9 cellular contexts compared by ENCODE assay signal in the genomic region with DNA sequence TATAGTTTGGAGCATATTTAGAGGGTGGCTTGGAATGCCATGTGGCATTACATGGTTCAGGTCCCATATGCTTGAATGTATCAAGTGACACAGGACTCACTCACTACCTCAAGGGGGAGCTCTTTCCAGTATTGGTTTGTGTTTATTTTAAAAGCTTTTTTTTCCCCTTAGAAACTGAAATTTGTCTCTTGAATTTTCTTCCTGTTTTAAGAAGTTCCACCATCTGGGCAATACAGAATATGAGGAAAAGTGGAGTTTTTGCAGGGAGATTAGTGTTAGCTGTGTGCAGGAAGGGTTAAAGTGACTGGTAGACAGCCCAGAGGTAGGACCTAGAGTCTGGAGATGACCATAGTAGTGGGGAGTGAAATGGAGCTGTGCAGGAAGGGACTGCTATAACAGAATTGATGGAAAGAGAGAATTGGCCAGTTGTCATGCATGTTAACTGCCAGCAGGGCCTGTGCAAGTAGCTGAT. TPM values are rescaled to one million over a fixed set of nuclear protein-coding genes. Genes with fewer than 3 reads are reported as not detected.
DNase-seq lines count a peak whose midpoint lies in the region; ATAC-seq and TF ChIP-seq lines count a peak whose summit lies in the region.
"Had no signal": no experiment of that assay in that cellular context is flagged by ENCODE, and none has a peak within 500 bp of the region (broad histone marks: within the 10 kb centered on the region; RNA-seq: fewer than 3 reads in every experiment).

No MANE protein-coding gene starts in this region.

- H3K9me3 Mint-ChIP-seq in H9 = no peaks in the 10 kb centered on the region

- H3K27ac ChIP-seq in H9 (ENCODE audit: insufficient read length, low read depth, low read length) = no peak overlapping the region

- H3K4me3 ChIP-seq in fibroblast of pulmonary artery (replicated peaks; ENCODE audit: low read depth, low read length) = no peak overlapping the region
- H3K4me3 ChIP-seq: skin epidermis had no signal

- no peak overlapping the region for H3K4ac ChIP-seq in H9 (ENCODE audit: low read depth, low read length)

- no peak overlapping the region for H3K56ac ChIP-seq in H9 (ENCODE audit: insufficient read length, low read depth, low read length)

- H3K79me2 ChIP-seq in H9 (ENCODE audit: insufficient read depth, low read length) = peaks cover 5% of the 10 kb centered on the region; the same call in 1 of the 2 replicates

- no peaks in the 10 kb centered on the region for H3K27me3 Mint-ChIP-seq in H9 (ENCODE audit: low read depth)

- no peak overlapping the region for H3T11ph ChIP-seq in H9 (ENCODE audit: low read length)

- H2BK20ac ChIP-seq in H9 (ENCODE audit: low read depth, low read length, poor library complexity, severe bottlenecking) = no peak overlapping the region

- peaks cover 18 to 19% of the 10 kb centered on the region in 2 experiments for H3K4me1 Mint-ChIP-seq in H9

- no peak overlapping the region for H2AK5ac ChIP-seq in H9 (ENCODE audit: insufficient read length, low read length)

- no peak overlapping the region for H4K91ac ChIP-seq in H9 (ENCODE audit: insufficient read length, low read depth, low read length)

- H4K20me1 ChIP-seq in H9 (ENCODE audit: control insufficient read depth, insufficient read depth, insufficient read length) = no peaks in the 10 kb centered on the region

- H2BK15ac ChIP-seq in H9 (ENCODE audit: low read depth, low read length) = no peak overlapping the region

- DNase-seq in DMS 273 (lab: John Stamatoyannopoulos, UW; ENCODE audit: unreplicated experiment) (peak; percentile 86), H9 (no peak), RPMI7951 (ENCODE audit: low read depth) (peak; percentile 41), fibroblast of pulmonary artery (ENCODE audit: low read depth) (peak; percentile 60), renal cortical epithelial cell (ENCODE audit: low read depth) (peak; percentile 55), amniotic stem cell (lab: John Stamatoyannopoulos, UW) (no peak)
- no peak for DNase-seq in NK-92 treated with Interleukin-12 subunit alpha and Interleukin-12 subunit beta, amount 100 ng/mL, for 24 hours (lab: John Stamatoyannopoulos, UW)

- H3K23me2 ChIP-seq in H9 (ENCODE audit: insufficient read length, low read depth, low read length, poor library complexity, severe bottlenecking) = no peaks in the 10 kb centered on the region

- no peak overlapping the region for H2BK12ac ChIP-seq in H9 (ENCODE audit: insufficient read length, low read depth, low read length)

- H3K18ac ChIP-seq in H9 (ENCODE audit: insufficient read length, low read depth, low read length) = no peak overlapping the region

- TF ChIP-seq CTCF in H9 (conservative IDR thresholded peaks at IDR 0.05) (peak; percentile 83), fibroblast of pulmonary artery (IDR thresholded peaks at IDR 0.05; ENCODE audit: low read length, missing control alignments) (peak; percentile 67)

- H4K5ac ChIP-seq in H9 (ENCODE audit: insufficient read length, low read depth, low read length) = no peak overlapping the region

- H2AFZ ChIP-seq in H9 (ENCODE audit: low read length) = no peak overlapping the region

- H3K14ac ChIP-seq in H9 (ENCODE audit: insufficient read depth, low read length) = no peak overlapping the region

- H3K79me1 ChIP-seq in H9 (ENCODE audit: insufficient read depth, low read depth, low read length, poor library complexity, severe bottlenecking) = peaks cover 2% of the 10 kb centered on the region

- no peak overlapping the region for H3K4me3 Mint-ChIP-seq in H9

- ATAC-seq in GM18861 (IDR thresholded peaks at IDR 0.05; ENCODE audit: unreplicated experiment) = no peak

- no peak overlapping the region for H3K4me2 ChIP-seq in H9 (ENCODE audit: insufficient read depth, insufficient read length, low read length)

- H3K36me3 Mint-ChIP-seq in H9 (ENCODE audit: insufficient read depth in 1 of 3, low read depth in 3 of 3) = peaks cover 8 to 26% (median 26%) of the 10 kb centered on the region in 3 experiments; a peak in 6 of 7 replicates

- no peaks in the 10 kb centered on the region for H3K9me3 ChIP-seq in H9 (ENCODE audit: control insufficient read depth, low read depth, low read length)

- no peak overlapping the region for H4K8ac ChIP-seq in H9 (replicated peaks; ENCODE audit: insufficient read length, low read depth, low read length)

- no peak overlapping the region for H2BK120ac ChIP-seq in H9 (ENCODE audit: low read depth, low read length, poor library complexity, severe bottlenecking)

- no peak overlapping the region for H3K23ac ChIP-seq in H9 (ENCODE audit: insufficient read length, low read depth, low read length)

- no peaks in the 10 kb centered on the region for H3K27me3 ChIP-seq in H9 (ENCODE audit: insufficient read depth, low read length)

- H3K27ac Mint-ChIP-seq in H9 = peak overlapping the region in 2 of 3 experiments; percentile 23 to 51; a peak in 4 of 7 replicates

- H3K4me1 ChIP-seq in H9 (ENCODE audit: insufficient read depth, low read length) = no peaks in the 10 kb centered on the region; the same call in 1 of the 2 replicates

- no peak overlapping the region for H3K9ac ChIP-seq in H9 (ENCODE audit: extremely low read depth, insufficient read length, low read length)

- H2BK5ac ChIP-seq in H9 (ENCODE audit: insufficient read length, low read length) = no peak overlapping the region

RNA-seq across cellular contexts. Expression of a gene that starts 36.6 kb away (rescaled TPM):
- total RNA-seq in H9 (2021) (354 and 378 TPM in 2 replicates), renal cortical epithelial cell (624 and 687 TPM in 2 replicates)
- total RNA-seq in RPMI7951 (2014; rRNA removed; shearing (Covaris generic)) = 243 and 244 TPM in 2 replicates

Comparison
In these comparisons a context has a peak if more than half of its experiments do, and no peak if none do; other contexts are left out.
1. DNase-seq: peak in DMS 273 (single experiment), RPMI7951 (single experiment), fibroblast of pulmonary artery (single experiment) and renal cortical epithelial cell (single experiment); none in H9 (single experiment), amniotic stem cell (single experiment) and NK-92 treated with Interleukin-12 subunit alpha and Interleukin-12 subunit beta, amount 100 ng/mL, for 24 hours (single experiment).